ENCODE assay signal across 8 cellular contexts in genomic region chr18:112015-112733, GRCh38. TPM values are rescaled to one million over a fixed set of nuclear protein-coding genes. Genes with fewer than 3 reads are reported as not detected.
DNase-seq lines count a peak whose midpoint lies in the region; ATAC-seq, FAIRE-seq and TF ChIP-seq lines count a peak whose summit lies in the region.
"Not testable (repeated sequence)": the region's sequence is repeated elsewhere in the genome, so short reads cannot be mapped to it uniquely, and the experiment has no call there.

No MANE protein-coding gene starts in this region.

- FAIRE-seq in GM12878 (lab: Jason Lieb, UNC) (peak; percentile 52), endothelial cell of umbilical vein (lab: Jason Lieb, UNC) (peak; percentile 35)

- not testable (repeated sequence) for H3K27ac Mint-ChIP-seq in immature natural killer cell

- DNase-seq in A673 (ENCODE audit: low spot score); GM12878 (ENCODE audit: low read depth, low spot score); endothelial cell of umbilical vein (ENCODE audit: low read depth, low spot score): not testable (repeated sequence)
- DNase-seq in HAP-1 (ENCODE audit: low spot score in 2 of 2): peak in 1 of 2 experiments; percentile 42
- DNase-seq in activated CD4-positive, CD25-positive, alpha-beta regulatory T cell treated with anti-CD3 and anti-CD28 coated beads, Interleukin-2, amount 50 U/mL, for 72 hours: peak; percentile 48
- peak in 2 of 3 donors; percentile 32 to 34 for DNase-seq in immature natural killer cell
- peak in 4 of 5 donors; percentile 41 to 61 (median 50) for DNase-seq in ovary
- DNase-seq in testis: peak; percentile 42

- RAD21 ChIA-PET in GM12878 (lab: Charles Lee; ENCODE audit: unreplicated experiment): not testable (repeated sequence)

- peaks cover 28 to 37% (median 30%) of the 10 kb centered on the region in 6 donors for H3K9me3 Mint-ChIP-seq in immature natural killer cell

- POLR2A ChIA-PET in A673 (lab: Charles Lee; ENCODE audit: low non-redundant PET): interaction anchor here (0.7 kb wide), 1 partner anchor 46 kb away, joined by 3 read pairs; the partner anchor contains the start of gene USP14
- POLR2A ChIA-PET in GM12878 (lab: Charles Lee); endothelial cell of umbilical vein (lab: Charles Lee): not testable (repeated sequence)

- dilution Hi-C loops in endothelial cell of umbilical vein (cut with MboI; ENCODE audit: extremely low pct_ligation_motif_present, low sequenced_read_pairs): not testable (repeated sequence)

- H3K4me1 ChIP-seq in A673 (ENCODE audit: insufficient read depth, low read length, poor library complexity, severe bottlenecking); HAP-1; GM12878 (ENCODE audit: control insufficient read depth, insufficient read depth, low read length); endothelial cell of umbilical vein (ENCODE audit: control insufficient read depth, extremely low read depth, insufficient read depth, low read length); ovary (ENCODE audit: insufficient read depth); testis: not testable (repeated sequence)

- not testable (repeated sequence) for TF ChIP-seq POLR2A in GM12878 (IDR thresholded peaks at IDR 0.05; ENCODE audit: low read depth, low read length); endothelial cell of umbilical vein (IDR thresholded peaks at IDR 0.05; ENCODE audit: low read depth, low read length); ovary (IDR thresholded peaks at IDR 0.05); testis (IDR thresholded peaks at IDR 0.05)

- H3K9me1 ChIP-seq in endothelial cell of umbilical vein (replicated peaks; ENCODE audit: control insufficient read depth, extremely low read depth, insufficient read depth, low read length): not testable (repeated sequence)

- not testable (repeated sequence) for H4K20me1 ChIP-seq in GM12878 (ENCODE audit: control insufficient read depth, insufficient read depth); endothelial cell of umbilical vein (replicated peaks; ENCODE audit: control insufficient read depth, extremely low read depth, insufficient read depth, low read length)

- TF ChIP-seq CTCF in A673 (conservative IDR thresholded peaks at IDR 0.05; ENCODE audit: low read depth, low read length); GM12878 (IDR thresholded peaks at IDR 0.05 in 2 of 3, conservative IDR thresholded peaks at IDR 0.05 in 1 of 3; ENCODE audit: control insufficient read depth in 2 of 3, extremely low read depth in 1 of 3, insufficient read depth in 1 of 3, low read depth in 3 of 3, low read length in 3 of 3); endothelial cell of umbilical vein (IDR thresholded peaks at IDR 0.05; ENCODE audit: extremely low read depth in 1 of 2, insufficient read depth in 1 of 2, low read depth in 1 of 2, low read length in 2 of 2); ovary (IDR thresholded peaks at IDR 0.05); testis (IDR thresholded peaks at IDR 0.05): not testable (repeated sequence)

- 46% methylated on average over 26 of the region's 43 CpGs for WGBS in GM12878 (ENCODE audit: insufficient coverage, insufficient replicate concordance, low lambda C conversion rate, missing lambda C conversion rate)
- WGBS in ovary, 3 donors: 31 to 42% (median 37%) methylated on average over 27 to 42 of the region's 43 CpGs
- 27 to 28% methylated on average over 31 to 32 of the region's 43 CpGs for WGBS in testis, 2 donors

- ATAC-seq in GM12878: not testable (repeated sequence)

- TF ChIP-seq EP300 in GM12878 (IDR thresholded peaks at IDR 0.05; ENCODE audit: borderline replicate concordance in 1 of 2, control insufficient read depth in 1 of 2, low read depth in 2 of 2, low read length in 2 of 2); ovary (IDR thresholded peaks at IDR 0.05): not testable (repeated sequence)

- not testable (repeated sequence) for H3K27me3 Mint-ChIP-seq in immature natural killer cell (ENCODE audit: low read depth in 3 of 3)

- not testable (repeated sequence) for H3K9ac ChIP-seq in GM12878 (ENCODE audit: control insufficient read depth, insufficient read depth, low read length); endothelial cell of umbilical vein (replicated peaks; ENCODE audit: extremely low read depth, insufficient read depth, low read length)

- not testable (repeated sequence) for H3K27ac ChIP-seq in A673 (ENCODE audit: low read depth, low read length, poor library complexity, severe bottlenecking); GM12878 (ENCODE audit: control insufficient read depth, insufficient read depth); endothelial cell of umbilical vein (ENCODE audit: insufficient read depth, low read depth, low read length)
- peak overlapping the region; percentile 34 to 43 for H3K27ac ChIP-seq in ovary
- H3K27ac ChIP-seq in testis: peak overlapping the region in 1 of 2 donors; percentile 77

- not testable (repeated sequence) for H3K79me2 ChIP-seq in GM12878 (ENCODE audit: control insufficient read depth, insufficient read depth, low read length); endothelial cell of umbilical vein (ENCODE audit: control insufficient read depth, insufficient read depth, low read length)

- in situ Hi-C loops in HAP-1 (cut with MboI; ENCODE audit: low sequenced_read_pairs); GM12878 (cut with MboI): not testable (repeated sequence)

- H3K4me3 ChIP-seq in A673 (ENCODE audit: low read depth, low read length, poor library complexity, severe bottlenecking) (peak overlapping the region; percentile 28), HAP-1 (peak overlapping the region; percentile 28), endothelial cell of umbilical vein (replicated peaks in 1 of 3; ENCODE audit: insufficient read depth in 1 of 3, low read depth in 1 of 3, low read length in 3 of 3) (peak overlapping the region in 1 of 3 experiments; percentile 24), ovary (peak overlapping the region; percentile 24), testis (peak overlapping the region; percentile 29 to 59)
- H3K4me3 ChIP-seq in GM12878: not testable (repeated sequence)

- H3K36me3 Mint-ChIP-seq in immature natural killer cell: not testable (repeated sequence)

- not testable (repeated sequence) for H2AFZ ChIP-seq in GM12878 (ENCODE audit: control insufficient read depth, low read depth, low read length); endothelial cell of umbilical vein (ENCODE audit: low read depth, low read length)

- not testable (repeated sequence) for H3K36me3 ChIP-seq in A673 (ENCODE audit: insufficient read depth, low read length, poor library complexity, severe bottlenecking); HAP-1 (replicated peaks); GM12878 (ENCODE audit: control insufficient read depth in 2 of 2, insufficient read depth in 2 of 2, low read length in 1 of 2); endothelial cell of umbilical vein (ENCODE audit: control insufficient read depth in 2 of 2, extremely low read depth in 1 of 2, insufficient read depth in 2 of 2, low read length in 2 of 2); ovary; testis (ENCODE audit: low read depth, missing control alignments)

- CTCF ChIA-PET in A673 (lab: Charles Lee); GM12878 (lab: Yijun Ruan, JAX); endothelial cell of umbilical vein (lab: Charles Lee): not testable (repeated sequence)

- not testable (repeated sequence) for H3K27me3 ChIP-seq in A673 (replicated peaks; ENCODE audit: insufficient read depth, low read depth, low read length, poor library complexity); HAP-1 (ENCODE audit: low read depth); GM12878 (replicated peaks in 1 of 2; ENCODE audit: control insufficient read depth in 2 of 2, insufficient read depth in 2 of 2, low read length in 1 of 2); endothelial cell of umbilical vein (ENCODE audit: control insufficient read depth in 2 of 2, insufficient read depth in 2 of 2, low read length in 2 of 2); ovary; testis

- SMC1A ChIA-PET in GM12878 (lab: Charles Lee; ENCODE audit: uncharacterized antibody, unreplicated experiment): not testable (repeated sequence)

- BruUV-seq in A673 (replicated peaks; lab: Mats Ljungman, UMichigan); GM12878 (replicated peaks; lab: Mats Ljungman, UMichigan); endothelial cell of umbilical vein (replicated peaks; lab: Mats Ljungman, UMichigan): not testable (repeated sequence)

- intact Hi-C loops in A673 (cut with micrococcal nuclease; ENCODE audit: unreplicated experiment); GM12878 (cut with micrococcal nuclease; ENCODE audit: unreplicated experiment); endothelial cell of umbilical vein (cut with micrococcal nuclease); ovary (cut with DNase I); testis (cut with DNase I; ENCODE audit: low total_unique reads): not testable (repeated sequence)

- H3K4me3 Mint-ChIP-seq in immature natural killer cell: peak overlapping the region in 2 of 5 donors; percentile 11 to 39

- not testable (repeated sequence) for H3K9me3 ChIP-seq in A673 (ENCODE audit: low read depth, low read length, poor library complexity, severe bottlenecking); HAP-1; GM12878 (replicated peaks; ENCODE audit: control insufficient read depth, insufficient read depth, low read length); endothelial cell of umbilical vein (replicated peaks; ENCODE audit: control insufficient read depth, insufficient read depth, low read length); ovary; testis

- H3K4me2 ChIP-seq in GM12878 (ENCODE audit: control insufficient read depth, insufficient read depth); endothelial cell of umbilical vein (ENCODE audit: insufficient read depth, low read length): not testable (repeated sequence)

- not testable (repeated sequence) for TF ChIP-seq RAD21 in GM12878 (IDR thresholded peaks at IDR 0.05; ENCODE audit: insufficient read depth, low read depth, low read length)

- not testable (repeated sequence) for H3K4me1 Mint-ChIP-seq in immature natural killer cell

RNA-seq across cellular contexts. Expression of gene USP14, which starts 46.2 kb away (rescaled TPM):
- total RNA-seq in A673 (2021) (134 and 148 TPM in 2 replicates), GM12878 (2014; rRNA removed) (14.3 and 16.7 TPM in 2 replicates), GM12878 (2014; rRNA removed; fragmentation: Illumina TruSeq; extraction: Trizol) (16.8 and 17.2 TPM in 2 replicates), GM12878 (2021) (57.0 and 64.1 TPM in 2 replicates), endothelial cell of umbilical vein (86.1 and 98.4 TPM in 2 replicates), ovary (10 to 100 TPM; 20.1 to 47.4 (median 40.1) TPM), testis (10 to 100 TPM; 33.4 to 42.3 TPM)
- 37.7 and 45.3 TPM in 2 replicates for total RNA-seq in GM12878 (2013; cell fraction: nucleolus; rRNA removed)
- 17.8 TPM for polyA plus RNA-seq in GM12878 (2011; ENCODE audit: low read depth)
- polyA plus RNA-seq in GM12878 (2011; rRNA removed) (29.3 and 40.0 TPM in 2 replicates), GM12878 (2014; fragmentation: Illumina TruSeq; extraction: Trizol) (70.7 and 93.2 TPM in 2 replicates), GM12878 (2014; fragmentation: Nextera tagmentation; extraction: Ambion mirVana) (10 to 100 TPM; 20.3 to 30.0 TPM), GM12878 (2014; rRNA removed) (19.2 and 21.4 TPM in 2 replicates), GM12878 (2016; fragmentation: Nextera tagmentation; extraction: Ambion mirVana) (100 to 1,000 TPM; 122 to 127 TPM), endothelial cell of umbilical vein (9.9 and 13.2 TPM in 2 replicates), immature natural killer cell (10 to 100 TPM; 22.5 to 50.7 (median 35.0) TPM), ovary (10 to 100 TPM; 14.4 to 52.1 TPM), testis (ENCODE audit: insufficient read depth, low read depth, low replicate concordance) (42.8 TPM)
- 9.4 and 12.9 TPM in 2 replicates for polyA plus RNA-seq in GM12878 (2011; cell fraction: cytosol; rRNA removed)
- polyA plus RNA-seq in GM12878 (2011; cell fraction: nucleus; rRNA removed): 15.2 and 20.5 TPM in 2 replicates
- 25.4 and 36.6 TPM in 2 replicates for polyA plus RNA-seq in GM12878 (2012)
- 9.3 and 15.1 TPM in 2 replicates for polyA minus RNA-seq in GM12878 (2011; rRNA and poly(A)+ RNA removed)
- polyA minus RNA-seq in GM12878 (2011; cell fraction: cytosol; rRNA and poly(A)+ RNA removed): 16.3 and 21.8 TPM in 2 replicates
- 7.4 and 12.3 TPM in 2 replicates for polyA minus RNA-seq in GM12878 (2011; cell fraction: nucleus; rRNA and poly(A)+ RNA removed)
- polyA plus RNA-seq in endothelial cell of umbilical vein (2011; cell fraction: cytosol; rRNA removed): 26.3 and 29.0 TPM in 2 replicates
- 34.1 and 51.2 TPM in 2 replicates for polyA plus RNA-seq in endothelial cell of umbilical vein (2011; cell fraction: nucleus; rRNA removed)
- polyA plus RNA-seq in endothelial cell of umbilical vein (2012): 60.8 and 98.0 TPM in 2 replicates
- polyA minus RNA-seq in endothelial cell of umbilical vein: 15.7 and 17.9 TPM in 2 replicates
- 24.5 TPM for polyA minus RNA-seq in endothelial cell of umbilical vein (2011; cell fraction: cytosol; rRNA and poly(A)+ RNA removed)
- polyA minus RNA-seq in endothelial cell of umbilical vein (2011; cell fraction: nucleus; rRNA and poly(A)+ RNA removed): 26.3 and 36.8 TPM in 2 replicates
